In genomic region chr1:9822490-9822889, GRCh38 we compare ENCODE assay signal across 8 cellular contexts. TPM values are rescaled to one million over a fixed set of nuclear protein-coding genes. Genes with fewer than 3 reads are reported as not detected.
DNase-seq lines count a peak whose midpoint lies in the region; ATAC-seq and TF ChIP-seq lines count a peak whose summit lies in the region.

No MANE protein-coding gene starts in this region.

- no peak for TF ChIP-seq EP300 in neural cell (conservative IDR thresholded peaks at IDR 0.05; ENCODE audit: poor library complexity, severe bottlenecking)

- H3K79me2 ChIP-seq in neural cell (replicated peaks; ENCODE audit: insufficient read depth, low read length), result peaks cover 45% of the 10 kb centered on the region

- TF ChIP-seq RAD21 in neural cell (conservative IDR thresholded peaks at IDR 0.05), result no peak

- peaks cover 45% of the 10 kb centered on the region for H3K4me1 Mint-ChIP-seq in CD14-positive monocyte

- peak overlapping the region; percentile 87 for H3K4me3 ChIP-seq in ectodermal cell (ENCODE audit: insufficient read depth, low read depth, low read length)
- peak overlapping the region; percentile 94 for H3K4me3 ChIP-seq in neural cell (ENCODE audit: low read length)

- peak overlapping the region; percentile 85 for H3K4me2 ChIP-seq in neural cell (ENCODE audit: low read length)

- H3K27me3 ChIP-seq in ectodermal cell (ENCODE audit: control insufficient read depth, insufficient read depth, low read length, poor library complexity, severe bottlenecking) (peaks cover 14% of the 10 kb centered on the region), neural cell (ENCODE audit: insufficient read depth, low read depth, low read length) (no peaks in the 10 kb centered on the region)

- intact Hi-C loops in CD14-positive monocyte (cut with micrococcal nuclease), result no loop called here

- H3K36me3 Mint-ChIP-seq in CD14-positive monocyte, result peaks cover 0 to 2% of the 10 kb centered on the region in 2 donors

- H2AFZ ChIP-seq in neural cell (ENCODE audit: low read depth, low read length), result no peak overlapping the region

- H3K9me3 Mint-ChIP-seq in CD14-positive monocyte, result peaks cover 0 to 2% (median 0%) of the 10 kb centered on the region in 7 donors

- H3K27ac Mint-ChIP-seq in CD14-positive monocyte, result peak overlapping the region in 4 of 7 donors; percentile 2 to 67 (median 35)

- peak overlapping the region; percentile 96 to 97 for H3K4me3 Mint-ChIP-seq in CD14-positive monocyte

- DNase-seq in CD14-positive monocyte (ENCODE audit: low spot score), result no peak
- peak; percentile 30 for DNase-seq in M059J (ENCODE audit: low read depth)
- no peak for DNase-seq in GOT3 (lab: John Stamatoyannopoulos, UW)
- DNase-seq in GM19240 (ENCODE audit: insufficient read length, low spot score), result no peak

- no peaks in the 10 kb centered on the region for H4K20me1 ChIP-seq in neural cell (ENCODE audit: insufficient read depth)

- peaks cover 14% of the 10 kb centered on the region for H3K4me1 ChIP-seq in ectodermal cell (ENCODE audit: control insufficient read depth, insufficient read depth, low read length)

- WGBS in ectodermal cell, 2 experiments, result 10 to 12% methylated on average over 8 of the region's 8 CpGs

- no peaks in the 10 kb centered on the region for H3F3A ChIP-seq in neural cell (ENCODE audit: insufficient read depth, low read length, poor library complexity, severe bottlenecking)

- no peak overlapping the region for H3K27ac ChIP-seq in ectodermal cell (ENCODE audit: insufficient read depth, low read depth, low read length, poor library complexity, severe bottlenecking)
- peak overlapping the region; percentile 57 for H3K27ac ChIP-seq in neural cell (ENCODE audit: low read length)

- peak overlapping the region; percentile 86 for H3K9ac ChIP-seq in neural cell (ENCODE audit: low read length)

- no peaks in the 10 kb centered on the region for H3K9me3 ChIP-seq in ectodermal cell (ENCODE audit: control insufficient read depth, low read length)
- H3K9me3 ChIP-seq in neural cell (ENCODE audit: low read length), result no peaks in the 10 kb centered on the region

- ATAC-seq in GM19463 (IDR thresholded peaks at IDR 0.05; ENCODE audit: unreplicated experiment), result no peak
- no peak for ATAC-seq in HG02571 (IDR thresholded peaks at IDR 0.05; ENCODE audit: unreplicated experiment)

- TF ChIP-seq CTCF in CD14-positive monocyte (IDR thresholded peaks at IDR 0.05) (no peak), neural cell (IDR thresholded peaks at IDR 0.05; ENCODE audit: poor library complexity, severe bottlenecking) (no peak)

- H3K36me3 ChIP-seq in ectodermal cell (ENCODE audit: control insufficient read depth, insufficient read depth, low read length), result no peaks in the 10 kb centered on the region
- H3K36me3 ChIP-seq in neural cell (ENCODE audit: insufficient read depth, low read length), result no peaks in the 10 kb centered on the region

- H3K27me3 Mint-ChIP-seq in CD14-positive monocyte (ENCODE audit: low read depth in 3 of 3), result peaks cover 0 to 8% (median 8%) of the 10 kb centered on the region in 3 donors

- no peaks in the 10 kb centered on the region for H3K9me2 ChIP-seq in neural cell (ENCODE audit: insufficient read depth, low read length)

TF ChIP-seq in neural cell, 6 proteins besides CTCF, POLR2A, EP300 and RAD21:
- TF ChIP-seq SMC3 (conservative IDR thresholded peaks at IDR 0.05; ENCODE audit: poor library complexity) (peak; percentile 32), EZH2 (IDR thresholded peaks at IDR 0.05; ENCODE audit: borderline replicate concordance, insufficient read depth, low read length, poor library complexity, severe bottlenecking) (no peak)

RNA-seq across cellular contexts. Expression of gene CLSTN1, which starts 1.3 kb away (rescaled TPM):
- 1 to 10 TPM; 5.2 to 5.3 TPM for polyA plus RNA-seq in CD14-positive monocyte
- 58.6 and 97.5 TPM in 2 replicates for total RNA-seq in M059J (2014; rRNA removed; shearing (Covaris generic))
- 172 TPM for polyA plus RNA-seq in ectodermal cell (2013, experiment 1 of 4)
- 176 TPM for polyA plus RNA-seq in ectodermal cell (2013, experiment 2 of 4)
- 124 TPM for polyA plus RNA-seq in ectodermal cell (2013, experiment 3 of 4)
- polyA plus RNA-seq in ectodermal cell (2013, experiment 4 of 4), result 136 TPM
- polyA plus RNA-seq in neural cell, result 77.2 and 81.0 TPM in 2 replicates
- polyA minus RNA-seq in neural cell, result 134 TPM in 2 replicates

Comparison
In these comparisons a context has a peak if more than half of its experiments do, and no peak if none do; other contexts are left out.
1. RNA of gene CLSTN1, which starts 1.3 kb away (polyA plus RNA-seq): 77.2 to 81.0 TPM in neural cell; 5.2 to 5.3 TPM in CD14-positive monocyte; every median in the first group is over 10 times any median in the second.